In genomic region chr1:23444104-23444533, GRCh38 we compare ENCODE assay signal across 1 cellular context.
A peak's percentile ranks its signal among the peaks of the same experiment; 100 is the strongest.
TF ChIP-seq lines count a peak whose summit lies in the region.

No MANE protein-coding gene starts in this region.

TF ChIP-seq in IMR-90, 13 proteins besides CTCF, POLR2A, EP300 and RAD21:
- peak; percentile 71; the same call in 1 of the 2 replicates for TF ChIP-seq MAZ (IDR thresholded peaks at IDR 0.05; ENCODE audit: borderline replicate concordance, low read depth, low read length)
- TF ChIP-seq MAFK (IDR thresholded peaks at IDR 0.05; ENCODE audit: low read depth, low read length) = no peak
- TF ChIP-seq CEBPB (IDR thresholded peaks at IDR 0.05; ENCODE audit: low read depth, low read length) = peak; percentile 59
- peak; percentile 10; the same call in 1 of the 2 replicates for TF ChIP-seq BHLHE40 (IDR thresholded peaks at IDR 0.05; ENCODE audit: low read depth, low read length)
